1 cellular context compared by ENCODE assay signal in genomic region chr17:4511199-4511932, GRCh38.
TF ChIP-seq lines count a peak whose summit lies in the region.

No MANE protein-coding gene starts in this region.

TF ChIP-seq in GM12878, 131 proteins besides CTCF, POLR2A, EP300 and RAD21:
- no peak for TF ChIP-seq NFYA (IDR thresholded peaks at IDR 0.05; ENCODE audit: borderline replicate concordance, low read depth, low read length)
- no peak for TF ChIP-seq ASH2L (IDR thresholded peaks at IDR 0.05; ENCODE audit: borderline replicate concordance, low read depth)
- no peak for TF ChIP-seq ATF3 (IDR thresholded peaks at IDR 0.05; ENCODE audit: borderline replicate concordance, extremely low read depth, low read depth, low read length)
- TF ChIP-seq EZH2 (IDR thresholded peaks at IDR 0.05; ENCODE audit: borderline replicate concordance, control insufficient read depth, low read depth, low read length): no peak
- peak; percentile 61; the same call in 1 of the 2 replicates for TF ChIP-seq SPI1 (IDR thresholded peaks at IDR 0.05; ENCODE audit: borderline replicate concordance, insufficient read depth, low read depth, low read length)
- no peak for TF ChIP-seq ATF7 (IDR thresholded peaks at IDR 0.05; ENCODE audit: low read depth)
